19 cellular contexts compared by ENCODE assay signal in genomic region chr22:36102995-36103394, GRCh38.
"Had no signal": no experiment of that assay in that cellular context is flagged by ENCODE, and none has a peak within 500 bp of the region (broad histone marks: within the 10 kb centered on the region; RNA-seq: fewer than 3 reads in every experiment).

No MANE protein-coding gene starts in this region.

- H3K9ac ChIP-seq: parathyroid adenoma had no signal

- H3K36me3 ChIP-seq: prostate gland, right lobe of liver, tibial artery, upper lobe of left lung, uterus had no signal

- H3K79me2 ChIP-seq: parathyroid adenoma had no signal

- H3K4me3 Mint-ChIP-seq: naive thymus-derived CD4-positive, alpha-beta T cell; nephron progenitor cell; stimulated activated effector memory CD8-positive, alpha-beta T cell treated with anti-CD3 and anti-CD28 coated beads, Interleukin-12 subunit alpha, Interleukin-12 subunit beta, amount 100 ng/mL, for 72 hours; stimulated activated naive CD8-positive, alpha-beta T cell treated with anti-CD3 and anti-CD28 coated beads, Interleukin-15, Interleukin-2, amounts not matched to agents 100 ng/mL and 50 ng/mL, for 24 hours had no signal

- H3K27ac ChIP-seq: foreskin keratinocyte, parathyroid adenoma, prostate gland, right lobe of liver, tibial artery, upper lobe of left lung, uterus had no signal

- H3K4me3 ChIP-seq: lung, prostate gland, right lobe of liver, tibial artery, upper lobe of left lung, uterus had no signal

- H2AFZ ChIP-seq: parathyroid adenoma had no signal

- H3K9me3 Mint-ChIP-seq: stimulated activated effector memory CD8-positive, alpha-beta T cell treated with anti-CD3 and anti-CD28 coated beads, Interleukin-12 subunit alpha, Interleukin-12 subunit beta, amount 100 ng/mL, for 72 hours; stimulated activated naive CD8-positive, alpha-beta T cell treated with anti-CD3 and anti-CD28 coated beads, Interleukin-15, Interleukin-2, amounts not matched to agents 100 ng/mL and 50 ng/mL, for 24 hours had no signal

- H3K9me3 ChIP-seq: prostate gland, right lobe of liver, tibial artery, upper lobe of left lung, uterus had no signal

- H3K27me3 ChIP-seq: foreskin keratinocyte, right lobe of liver, tibial artery, upper lobe of left lung, uterus had no signal

- H3K36me3 Mint-ChIP-seq: naive thymus-derived CD4-positive, alpha-beta T cell; stimulated activated effector memory CD8-positive, alpha-beta T cell treated with anti-CD3 and anti-CD28 coated beads, Interleukin-12 subunit alpha, Interleukin-12 subunit beta, amount 100 ng/mL, for 72 hours had no signal

- H3K4me1 Mint-ChIP-seq: stimulated activated effector memory CD8-positive, alpha-beta T cell treated with anti-CD3 and anti-CD28 coated beads, Interleukin-12 subunit alpha, Interleukin-12 subunit beta, amount 100 ng/mL, for 72 hours had no signal

- H3K27ac Mint-ChIP-seq: naive thymus-derived CD4-positive, alpha-beta T cell; nephron progenitor cell; stimulated activated effector memory CD8-positive, alpha-beta T cell treated with anti-CD3 and anti-CD28 coated beads, Interleukin-12 subunit alpha, Interleukin-12 subunit beta, amount 100 ng/mL, for 72 hours; stimulated activated naive CD8-positive, alpha-beta T cell treated with anti-CD3 and anti-CD28 coated beads, Interleukin-15, Interleukin-2, amounts not matched to agents 100 ng/mL and 50 ng/mL, for 24 hours had no signal

- DNase-seq: dermis blood vessel endothelial cell; foreskin keratinocyte; left colon; left ventricle myocardium superior; mesendoderm; naive thymus-derived CD4-positive, alpha-beta T cell; nephron progenitor cell; right lobe of liver; stimulated activated CD4-positive, alpha-beta T cell treated with anti-CD3 and anti-CD28 coated beads, Interleukin-4, amount 100 ng/mL, for 1 hour; stimulated activated CD8-positive, alpha-beta memory T cell treated with anti-CD3 and anti-CD28 coated beads, Interleukin-4, amount 100 ng/mL, for 48 hours; tibial artery; upper lobe of left lung; uterus had no signal

- ATAC-seq: foreskin keratinocyte; left colon; left ventricle myocardium superior; naive thymus-derived CD4-positive, alpha-beta T cell; right lobe of liver; stimulated activated effector memory CD8-positive, alpha-beta T cell treated with anti-CD3 and anti-CD28 coated beads, Interleukin-12 subunit alpha, Interleukin-12 subunit beta, amount 100 ng/mL, for 72 hours had no signal

- H3K4me1 ChIP-seq: foreskin keratinocyte, parathyroid adenoma, prostate gland, right lobe of liver, tibial artery, uterus had no signal

- FAIRE-seq: kidney had no signal
